ENCODE assay signal across 1 cellular context in genomic region chr15:40721716-40722115, GRCh38.
TF ChIP-seq lines count a peak whose summit lies in the region.

No MANE protein-coding gene starts in this region.

TF ChIP-seq in GM12878, 131 proteins besides CTCF, POLR2A, EP300 and RAD21:
- no peak for TF ChIP-seq BACH1 (IDR thresholded peaks at IDR 0.05; ENCODE audit: borderline replicate concordance)
- TF ChIP-seq KDM1A (IDR thresholded peaks at IDR 0.05; ENCODE audit: borderline replicate concordance) = no peak
- TF ChIP-seq ZBTB40 (IDR thresholded peaks at IDR 0.05; ENCODE audit: borderline replicate concordance) = no peak
- no peak for TF ChIP-seq LARP7 (IDR thresholded peaks at IDR 0.05)
- no peak for TF ChIP-seq ZBTB11 (CRISPR knock-in tag; IDR thresholded peaks at IDR 0.05)
- no peak for TF ChIP-seq CHD4 (IDR thresholded peaks at IDR 0.05)
- TF ChIP-seq ZNF24 (IDR thresholded peaks at IDR 0.05) = no peak
- TF ChIP-seq RAD51 (IDR thresholded peaks at IDR 0.05) = no peak
- no peak for TF ChIP-seq TCF12 (IDR thresholded peaks at IDR 0.05; ENCODE audit: low read depth, low read length)
- no peak for TF ChIP-seq SPI1 (IDR thresholded peaks at IDR 0.05; ENCODE audit: borderline replicate concordance, insufficient read depth, low read depth, low read length)
- no peak for TF ChIP-seq CHD2 (IDR thresholded peaks at IDR 0.05; ENCODE audit: borderline replicate concordance, low read depth, low read length)
- TF ChIP-seq RBBP5 (conservative IDR thresholded peaks at IDR 0.05) = no peak
